ENCODE assay signal across 8 cellular contexts in the genomic region with DNA sequence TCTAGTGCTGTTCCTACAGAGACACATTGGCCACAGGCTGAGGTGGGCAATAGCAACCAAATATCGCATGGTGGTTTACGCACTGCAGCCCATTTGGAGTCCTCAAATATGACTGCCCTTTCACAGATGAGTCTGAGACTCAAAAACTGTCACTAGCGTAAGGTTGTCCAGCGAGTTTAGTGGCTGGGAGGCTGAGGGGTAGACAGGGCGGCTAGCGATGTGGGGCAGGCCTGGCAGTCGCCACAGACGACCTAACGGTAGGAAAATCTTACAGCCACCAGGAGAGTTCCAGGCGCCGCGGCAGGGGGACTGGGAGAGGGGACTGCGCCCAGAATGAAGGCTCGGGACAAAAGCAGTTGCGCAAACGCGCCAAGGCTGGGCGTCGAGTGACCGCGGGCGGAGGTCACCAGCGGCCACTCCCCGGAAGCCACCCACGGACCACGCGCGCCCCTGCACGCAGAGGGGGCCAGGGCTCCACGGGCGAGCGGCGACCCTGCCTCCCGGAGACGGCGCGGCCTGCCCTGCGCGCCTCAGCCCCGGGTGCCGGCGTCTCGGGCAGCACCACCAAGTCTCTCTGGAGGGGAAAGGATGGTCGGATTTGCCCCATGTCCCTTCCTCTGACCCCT. TPM values are rescaled to one million over a fixed set of nuclear protein-coding genes. Genes with fewer than 3 reads are reported as not detected.
DNase-seq lines count a peak whose midpoint lies in the region; ATAC-seq and TF ChIP-seq lines count a peak whose summit lies in the region.

No MANE protein-coding gene starts in this region.

- peaks cover 7% of the 10 kb centered on the region for H3K36me3 Mint-ChIP-seq in endothelial cell (ENCODE audit: low read depth, unreplicated experiment)

- no peaks in the 10 kb centered on the region for H3K9me3 ChIP-seq in BE2C
- H3K9me3 ChIP-seq in mucosa of stomach (ENCODE audit: control insufficient read depth, low read length) = no peaks in the 10 kb centered on the region

- H3K4me1 Mint-ChIP-seq in endothelial cell (ENCODE audit: unreplicated experiment) = peaks cover 23% of the 10 kb centered on the region

- ATAC-seq in GM21576 (IDR thresholded peaks at IDR 0.05; ENCODE audit: unreplicated experiment) (peak; percentile 8), GM19328 (IDR thresholded peaks at IDR 0.05; ENCODE audit: unreplicated experiment) (no peak)

- no peaks in the 10 kb centered on the region for H3K9me3 Mint-ChIP-seq in endothelial cell (ENCODE audit: unreplicated experiment)

- DNase-seq in BE2C (peak; percentile 61), RWPE1 (ENCODE audit: low spot score) (no peak), endothelial cell (ENCODE audit: low spot score) (peak; percentile 33), amniotic stem cell (lab: John Stamatoyannopoulos, UW) (no peak)
- DNase-seq in stimulated activated naive CD4-positive, alpha-beta T cell treated with Interleukin-2 at 50 U/mL for 16 hours (lab: John Stamatoyannopoulos, UW) = no peak

- H3K27me3 ChIP-seq in BE2C (no peaks in the 10 kb centered on the region), mucosa of stomach (ENCODE audit: control insufficient read depth, insufficient read depth, low read length) (no peaks in the 10 kb centered on the region)

- H3K36me3 ChIP-seq in BE2C (no peaks in the 10 kb centered on the region), mucosa of stomach (ENCODE audit: control insufficient read depth, insufficient read depth, low read length) (no peaks in the 10 kb centered on the region)

- H3K4me3 Mint-ChIP-seq in endothelial cell (ENCODE audit: unreplicated experiment) = peak overlapping the region; percentile 90

- POLR2A ChIA-PET in RWPE1 (lab: Yijun Ruan, JAX; ENCODE audit: low non-redundant PET) = no interaction called here

- CTCF ChIA-PET in RWPE1 (lab: Yijun Ruan, JAX) = interaction anchor here (0.6 kb wide), 2 partner anchors 9 to 17 kb away, joined by 3 to 6 read pairs; no protein-coding TSS in a partner anchor

- H3K4me3 ChIP-seq in BE2C (ENCODE audit: low read depth, low read length) (peak overlapping the region; percentile 60), mucosa of stomach (ENCODE audit: low read length) (peak overlapping the region; percentile 57)

- peak overlapping the region; percentile 92 for H3K27ac ChIP-seq in RWPE1

- TF ChIP-seq CTCF in BE2C (IDR thresholded peaks at IDR 0.05; ENCODE audit: low read depth, low read length) (no peak), RWPE1 (conservative IDR thresholded peaks at IDR 0.05; ENCODE audit: low read depth) (no peak), endothelial cell (IDR thresholded peaks at IDR 0.05; ENCODE audit: unreplicated experiment) (no peak)

- peak overlapping the region; percentile 96 for H3K9ac ChIP-seq in mucosa of stomach (ENCODE audit: low read length)

- H3K4me1 ChIP-seq in BE2C (peaks cover 10% of the 10 kb centered on the region), mucosa of stomach (ENCODE audit: control insufficient read depth, insufficient read depth, low read length) (peaks cover 36% of the 10 kb centered on the region)

- peaks cover 6% of the 10 kb centered on the region for H3K27me3 Mint-ChIP-seq in endothelial cell (ENCODE audit: unreplicated experiment)

- peak overlapping the region; percentile 93 for H3K27ac Mint-ChIP-seq in endothelial cell (ENCODE audit: unreplicated experiment)

RNA-seq across cellular contexts. Expression of gene MAP1LC3B, which starts 0.7 kb away (rescaled TPM):
- polyA plus RNA-seq in BE2C (2012; ENCODE audit: insufficient read depth, insufficient read length, low read depth) = 64.2 TPM
- 71.6 TPM for total RNA-seq in endothelial cell (ENCODE audit: unreplicated experiment)

RNA-seq across cellular contexts. Expression of gene FBXO31, which starts 7.9 kb away (rescaled TPM):
- polyA plus RNA-seq in BE2C (2012; ENCODE audit: insufficient read depth, insufficient read length, low read depth) = 36.7 TPM
- 13.5 TPM for total RNA-seq in endothelial cell (ENCODE audit: unreplicated experiment)

Comparison
In these comparisons a context has a peak if more than half of its experiments do, and no peak if none do; other contexts are left out.
1. DNase-seq: peak in BE2C (single experiment) and endothelial cell (single experiment); none in RWPE1 (single experiment), stimulated activated naive CD4-positive, alpha-beta T cell treated with Interleukin-2 at 50 U/mL for 16 hours (single experiment) and amniotic stem cell (single experiment).